ENCODE assay signal across 8 cellular contexts in the genomic region with DNA sequence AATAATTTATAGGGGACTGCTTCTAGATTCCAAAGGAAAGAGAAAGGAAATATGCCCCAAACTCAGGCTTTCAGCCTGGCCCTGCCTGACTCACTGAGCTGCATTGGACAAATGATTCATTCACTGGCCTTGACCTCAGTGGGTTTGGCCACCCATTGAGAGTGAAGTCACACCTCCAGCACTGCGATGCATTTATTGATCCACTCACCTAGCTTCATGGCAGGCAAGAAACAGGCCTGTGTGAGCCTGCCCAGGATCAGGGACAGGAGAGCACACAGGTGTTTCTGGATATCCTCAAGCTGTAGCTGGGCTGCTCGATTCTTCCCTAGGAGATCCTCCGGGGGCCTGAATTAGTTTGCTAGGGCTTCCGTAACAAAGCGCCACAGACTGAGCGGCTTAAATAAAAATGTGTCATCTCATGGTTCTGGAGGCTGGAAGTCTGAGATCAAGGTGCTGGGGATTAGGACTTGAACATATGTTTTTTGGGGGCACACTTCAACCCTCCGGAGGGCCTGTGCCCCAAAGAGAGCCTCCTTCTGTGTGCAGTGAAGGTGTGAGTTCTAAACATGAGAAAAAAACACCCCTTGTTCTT. TPM values are rescaled to one million over a fixed set of nuclear protein-coding genes. Genes with fewer than 3 reads are reported as not detected.
A peak's percentile ranks its signal among the peaks of the same experiment; 100 is the strongest.
DNase-seq lines count a peak whose midpoint lies in the region; ATAC-seq and TF ChIP-seq lines count a peak whose summit lies in the region.

No MANE protein-coding gene starts in this region.

- no peaks in the 10 kb centered on the region; the same call in 1 of the 2 replicates for H3F3A ChIP-seq in MM.1S (ENCODE audit: insufficient read depth, low read length)

- H4K20me1 ChIP-seq in MM.1S (ENCODE audit: insufficient read depth, low read length): no peaks in the 10 kb centered on the region

- CTCF ChIA-PET in CD8-positive, alpha-beta T cell (lab: Charles Lee): interaction anchor here (0.7 to 2.5 kb wide), 6 partner anchors 16 to 154 kb away, joined by 3 to 24 read pairs (median 4); no protein-coding TSS in a partner anchor

- POLR2A ChIA-PET in CD8-positive, alpha-beta T cell (lab: Charles Lee): interaction anchor here (0.6 to 3.6 kb wide), 4 partner anchors 11 to 165 kb away, joined by 3 to 19 read pairs (median 3); no protein-coding TSS in a partner anchor

- H3K27me3 ChIP-seq in CD8-positive, alpha-beta T cell (ENCODE audit: insufficient read depth, low read length): no peaks in the 10 kb centered on the region
- H3K27me3 ChIP-seq in MM.1S (replicated peaks; ENCODE audit: insufficient read depth, low read length): no peaks in the 10 kb centered on the region

- H3K9ac ChIP-seq in MM.1S (ENCODE audit: low read length): no peak overlapping the region

- H3K9me2 ChIP-seq in MM.1S (replicated peaks; ENCODE audit: insufficient read depth, low read length): no peaks in the 10 kb centered on the region

- H3K4me1 ChIP-seq in CD8-positive, alpha-beta T cell (ENCODE audit: insufficient read depth, low read length): peaks cover 22% of the 10 kb centered on the region
- peaks cover 12% of the 10 kb centered on the region for H3K4me1 ChIP-seq in MM.1S (ENCODE audit: low read length)

- peak overlapping the region; percentile 23; the same call in 1 of the 2 replicates for H2AFZ ChIP-seq in MM.1S (ENCODE audit: low read length)

- peak overlapping the region; percentile 94 for H3K27ac Mint-ChIP-seq in CD8-positive, alpha-beta T cell

- peak overlapping the region; percentile 50; the same call in 1 of the 2 replicates for H3K4me2 ChIP-seq in MM.1S (ENCODE audit: low read depth, low read length)

- H3K4me3 Mint-ChIP-seq in CD8-positive, alpha-beta T cell: no peak overlapping the region

- H3K36me3 ChIP-seq in CD8-positive, alpha-beta T cell (ENCODE audit: insufficient read depth, low read length): no peaks in the 10 kb centered on the region
- H3K36me3 ChIP-seq in MM.1S (replicated peaks; ENCODE audit: insufficient read depth, low read length): no peaks in the 10 kb centered on the region

- no peak for ATAC-seq in CD8-positive, alpha-beta T cell
- ATAC-seq in omental fat pad (ENCODE audit: low FRiP score): peak; percentile 38
- no peak for ATAC-seq in HG03097 (IDR thresholded peaks at IDR 0.05; ENCODE audit: low FRiP score, unreplicated experiment)
- ATAC-seq in GM21447 (IDR thresholded peaks at IDR 0.05; ENCODE audit: unreplicated experiment): no peak
- no peak for ATAC-seq in GM18858 (IDR thresholded peaks at IDR 0.05; ENCODE audit: unreplicated experiment)

- no peaks in the 10 kb centered on the region for H3K79me2 ChIP-seq in MM.1S (ENCODE audit: low read length)

- peak overlapping the region; percentile 82 for H3K27ac ChIP-seq in CD8-positive, alpha-beta T cell (ENCODE audit: low read depth, low read length)
- H3K27ac ChIP-seq in MM.1S (ENCODE audit: low read length) (peak overlapping the region; percentile 52; the same call in 1 of the 2 replicates), coronary artery (peak overlapping the region; percentile 59 to 85)

- peak overlapping the region; percentile 22 for H3K4me3 ChIP-seq in CD8-positive, alpha-beta T cell (ENCODE audit: low read depth, low read length)
- no peak overlapping the region for H3K4me3 ChIP-seq in MM.1S (ENCODE audit: low read length)
- peak overlapping the region; percentile 36 for H3K4me3 ChIP-seq in coronary artery

- intact Hi-C loops in CD8-positive, alpha-beta T cell (cut with DNase I, micrococcal nuclease): loop anchor here (2.0 to 10.0 kb wide), 4 partner anchors 54 to 1384 kb away; partner anchors contain the start of gene BNIP1 (in 1 of the 2)

- no peaks in the 10 kb centered on the region for H3K36me3 Mint-ChIP-seq in CD8-positive, alpha-beta T cell

- no peak for DNase-seq in CD8-positive, alpha-beta T cell
- DNase-seq in MM.1S: no peak
- no peak for DNase-seq in coronary artery (ENCODE audit: low spot score)
- DNase-seq in omental fat pad (ENCODE audit: low spot score): peak; percentile 38
- no peak for DNase-seq in ecto neural progenitor cell (ENCODE audit: low spot score)

- H3K4me1 Mint-ChIP-seq in CD8-positive, alpha-beta T cell (ENCODE audit: low read depth): peaks cover 37% of the 10 kb centered on the region

- H3K9me3 ChIP-seq in CD8-positive, alpha-beta T cell (ENCODE audit: low read length): no peaks in the 10 kb centered on the region
- no peaks in the 10 kb centered on the region for H3K9me3 ChIP-seq in MM.1S (replicated peaks; ENCODE audit: insufficient read depth, low read length)

- no peak for TF ChIP-seq CTCF in CD8-positive, alpha-beta T cell (IDR thresholded peaks at IDR 0.05)
- TF ChIP-seq CTCF in MM.1S (IDR thresholded peaks at IDR 0.05; ENCODE audit: low read length): no peak
- no peak for TF ChIP-seq CTCF in coronary artery (IDR thresholded peaks at IDR 0.05)
- TF ChIP-seq CTCF in omental fat pad (IDR thresholded peaks at IDR 0.05): no peak

- H3K27me3 Mint-ChIP-seq in CD8-positive, alpha-beta T cell (ENCODE audit: low read depth): no peaks in the 10 kb centered on the region

- no peaks in the 10 kb centered on the region for H3K9me3 Mint-ChIP-seq in CD8-positive, alpha-beta T cell

RNA-seq across cellular contexts. Expression of gene DUSP1, which starts 7.3 kb away (rescaled TPM):
- total RNA-seq in CD8-positive, alpha-beta T cell: 100 to 1,000 TPM; 745 to 767 TPM
- 1,000 to 10,000 TPM; 1,645 to 2,968 (median 1,824) TPM for total RNA-seq in omental fat pad

RNA-seq across cellular contexts. Expression of gene ERGIC1, which starts 55.7 kb away (rescaled TPM):
- total RNA-seq in CD8-positive, alpha-beta T cell: 10 to 100 TPM; 61.0 to 61.2 TPM
- total RNA-seq in omental fat pad: 100 to 1,000 TPM in 3 of 4 donors, 10 to 100 TPM in 1; 98.8 to 227 (median 129) TPM
